1 cellular context compared by ENCODE assay signal in the genomic region with DNA sequence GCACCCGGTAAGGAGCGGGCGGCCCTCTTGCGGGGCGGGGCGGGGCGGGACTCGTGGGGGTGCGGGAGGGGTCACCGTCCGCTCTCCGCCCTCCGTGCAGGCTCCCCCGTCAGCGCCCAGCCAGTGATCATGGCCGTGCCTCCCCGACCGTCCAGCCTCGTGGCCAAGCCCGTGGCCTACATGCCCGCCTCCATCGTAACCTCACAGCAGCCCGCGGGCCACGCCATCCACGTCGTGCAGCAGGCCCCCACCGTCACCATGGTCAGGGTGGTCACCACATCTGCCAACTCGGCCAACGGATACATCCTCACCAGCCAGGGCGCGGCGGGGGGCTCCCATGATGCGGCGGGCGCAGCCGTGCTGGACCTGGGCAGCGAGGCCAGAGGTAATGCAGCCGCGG.
TF ChIP-seq lines count a peak whose summit lies in the region.

No MANE protein-coding gene starts in this region.

TF ChIP-seq in GM12878, 131 proteins besides CTCF, POLR2A, EP300 and RAD21:
- TF ChIP-seq TCF7 (IDR thresholded peaks at IDR 0.05; ENCODE audit: borderline replicate concordance) (no peak), SIX5 (IDR thresholded peaks at IDR 0.05; ENCODE audit: low read depth, low read length, severe bottlenecking) (no peak), ZSCAN29 (IDR thresholded peaks at IDR 0.05) (no peak), MTA3 (IDR thresholded peaks at IDR 0.05; ENCODE audit: borderline replicate concordance, low read length) (no peak), SREBF2 (IDR thresholded peaks at IDR 0.05; ENCODE audit: low read length) (no peak), TCF3 (IDR thresholded peaks at IDR 0.05; ENCODE audit: borderline replicate concordance, insufficient read depth, low read depth, low read length) (no peak), ZNF274 (IDR thresholded peaks at IDR 0.05; ENCODE audit: insufficient read depth, insufficient read length) (no peak), KLF5 (IDR thresholded peaks at IDR 0.05; ENCODE audit: partially characterized antibody) (no peak)
- TF ChIP-seq, protein P1, sequence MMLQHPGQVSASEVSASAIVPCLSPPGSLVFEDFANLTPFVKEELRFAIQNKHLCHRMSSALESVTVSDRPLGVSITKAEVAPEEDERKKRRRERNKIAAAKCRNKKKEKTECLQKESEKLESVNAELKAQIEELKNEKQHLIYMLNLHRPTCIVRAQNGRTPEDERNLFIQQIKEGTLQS (IDR thresholded peaks at IDR 0.05; ENCODE audit: borderline replicate concordance, extremely low read depth, low read depth, low read length), result no peak
